ENCODE assay signal across 15 cellular contexts in the genomic region with DNA sequence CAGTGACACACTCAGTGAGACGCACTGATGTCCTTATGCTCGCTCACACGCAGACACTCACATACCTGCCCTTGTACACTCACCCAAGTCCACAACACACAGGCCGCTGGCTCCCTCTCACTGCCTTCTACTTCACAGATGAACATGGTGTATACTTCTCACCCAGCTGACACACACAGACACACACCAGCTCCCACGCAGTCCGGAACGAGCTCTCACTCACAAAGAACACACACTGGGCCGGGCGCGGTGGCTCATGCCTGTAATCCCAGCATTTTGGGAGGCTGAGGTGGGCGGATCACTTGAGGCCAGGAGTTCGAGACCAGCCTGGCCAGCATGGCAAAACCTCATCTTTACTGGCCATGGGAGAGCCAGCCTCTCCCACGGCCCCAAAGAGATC. TPM values are rescaled to one million over a fixed set of nuclear protein-coding genes. Genes with fewer than 3 reads are reported as not detected.
A peak's percentile ranks its signal among the peaks of the same experiment; 100 is the strongest.
DNase-seq lines count a peak whose midpoint lies in the region; ATAC-seq and TF ChIP-seq lines count a peak whose summit lies in the region.
"Had no signal": no experiment of that assay in that cellular context is flagged by ENCODE, and none has a peak within 500 bp of the region (broad histone marks: within the 10 kb centered on the region; RNA-seq: fewer than 3 reads in every experiment).

No MANE protein-coding gene starts in this region.

- H3K9me3 Mint-ChIP-seq in WTC11 (no peaks in the 10 kb centered on the region), glutamatergic neuron (ENCODE audit: unreplicated experiment) (no peaks in the 10 kb centered on the region)
- peaks cover 0 to 1% of the 10 kb centered on the region in 2 donors for H3K9me3 Mint-ChIP-seq in stimulated activated naive B cell treated with anti-CD40 and anti-IgM and Interleukin-4, amounts not matched to agents 10 μg/mL and 1 μg/mL and 100 μg/mL, for 72 hours
- H3K9me3 Mint-ChIP-seq: CD4-positive, alpha-beta T cell; GM23338; HFFc6 had no signal

- intact Hi-C loops in posterior vena cava (cut with DNase I): no loop called here

- no peak for TF ChIP-seq CTCF in WTC11 (IDR thresholded peaks at IDR 0.05)
- no peak for TF ChIP-seq CTCF in glutamatergic neuron (IDR thresholded peaks at IDR 0.05; ENCODE audit: partially characterized antibody, unreplicated experiment)

- peaks cover 4% of the 10 kb centered on the region; the same call in 1 of the 2 replicates for H3K4me1 Mint-ChIP-seq in WTC11
- H3K4me1 Mint-ChIP-seq in glutamatergic neuron (ENCODE audit: low read depth, unreplicated experiment): no peaks in the 10 kb centered on the region
- H3K4me1 Mint-ChIP-seq in stimulated activated naive B cell treated with anti-CD40 and anti-IgM and Interleukin-4, amounts not matched to agents 10 μg/mL and 1 μg/mL and 100 μg/mL, for 72 hours: no peaks in the 10 kb centered on the region
- H3K4me1 Mint-ChIP-seq: B cell, GM23338 had no signal

- H3K4me3 Mint-ChIP-seq in WTC11 (no peak overlapping the region), glutamatergic neuron (ENCODE audit: unreplicated experiment) (no peak overlapping the region)
- no peak overlapping the region for H3K4me3 Mint-ChIP-seq in stimulated activated naive B cell treated with anti-CD40 and anti-IgM and Interleukin-4, amounts not matched to agents 10 μg/mL and 1 μg/mL and 100 μg/mL, for 72 hours
- H3K4me3 Mint-ChIP-seq: B cell; CD4-positive, alpha-beta T cell; GM23338; HFFc6 had no signal

- H3K36me3 Mint-ChIP-seq in WTC11 (peaks cover 24% of the 10 kb centered on the region), glutamatergic neuron (ENCODE audit: unreplicated experiment) (no peaks in the 10 kb centered on the region)
- H3K36me3 Mint-ChIP-seq in stimulated activated naive B cell treated with anti-CD40 and anti-IgM and Interleukin-4, amounts not matched to agents 10 μg/mL and 1 μg/mL and 100 μg/mL, for 72 hours: no peaks in the 10 kb centered on the region

- ATAC-seq in WTC11: no peak
- ATAC-seq in stimulated activated naive B cell treated with anti-CD40 and anti-IgM and Interleukin-4, amounts not matched to agents 10 μg/mL and 1 μg/mL and 100 μg/mL, for 72 hours (replicated peaks): no peak
- ATAC-seq: GM23338 had no signal

- POLR2A ChIA-PET in WTC11 (lab: Charles Lee): no interaction called here

- DNase-seq in D341Med (ENCODE audit: low spot score): peak; percentile 14
- no peak for DNase-seq in WTC11 (ENCODE audit: low spot score)
- DNase-seq in glutamatergic neuron: no peak
- DNase-seq in stimulated activated naive B cell treated with anti-CD40 and anti-IgM and Interleukin-4, amounts not matched to agents 10 μg/mL and 1 μg/mL and 100 μg/mL, for 72 hours: no peak
- DNase-seq in T-helper 1 cell: no peak
- no peak for DNase-seq in NK-92 treated with Interleukin-12 subunit alpha and Interleukin-12 subunit beta, amount 100 ng/mL, for 24 hours (lab: John Stamatoyannopoulos, UW)
- DNase-seq in posterior vena cava (ENCODE audit: low spot score): no peak
- DNase-seq: C1 segment of cervical spinal cord; CD4-positive, alpha-beta T cell; DMS153; DMS79 treated with DMSO at 0.1 percent for 48 hours; EL; HFFc6 had no signal

- H3K27me3 Mint-ChIP-seq in WTC11 (ENCODE audit: low read depth) (no peaks in the 10 kb centered on the region; the same call in 1 of the 2 replicates), glutamatergic neuron (ENCODE audit: unreplicated experiment) (peaks cover 10% of the 10 kb centered on the region)
- peaks cover 19 to 35% of the 10 kb centered on the region in 2 donors for H3K27me3 Mint-ChIP-seq in stimulated activated naive B cell treated with anti-CD40 and anti-IgM and Interleukin-4, amounts not matched to agents 10 μg/mL and 1 μg/mL and 100 μg/mL, for 72 hours
- H3K27me3 Mint-ChIP-seq: CD4-positive, alpha-beta T cell had no signal

- CTCF ChIA-PET in WTC11 (lab: Charles Lee): no interaction called here

- peak overlapping the region; percentile 19; the same call in 1 of the 2 replicates for H3K27ac Mint-ChIP-seq in WTC11
- H3K27ac Mint-ChIP-seq in glutamatergic neuron (ENCODE audit: unreplicated experiment): peak overlapping the region; percentile 31
- H3K27ac Mint-ChIP-seq in stimulated activated naive B cell treated with anti-CD40 and anti-IgM and Interleukin-4, amounts not matched to agents 10 μg/mL and 1 μg/mL and 100 μg/mL, for 72 hours: peak overlapping the region; percentile 57
- H3K27ac Mint-ChIP-seq: B cell; CD4-positive, alpha-beta T cell; HFFc6 had no signal

TF ChIP-seq in WTC11, 78 proteins besides CTCF, POLR2A, EP300 and RAD21:
- TF ChIP-seq E2F5 (CRISPR knock-in tag; IDR thresholded peaks at IDR 0.05): no peak
- no peak for TF ChIP-seq MXD4 (CRISPR knock-in tag; IDR thresholded peaks at IDR 0.05; ENCODE audit: borderline replicate concordance)

RNA-seq across cellular contexts. Expression of gene CCL25, which starts 31.6 kb away (rescaled TPM):
- total RNA-seq in WTC11 (2021): 0.53 TPM in 1 of 3 replicates, not detected in the others
- total RNA-seq in glutamatergic neuron (ENCODE audit: unreplicated experiment): not detected
- total RNA-seq in posterior vena cava: not detected
- total RNA-seq: B cell; CD4-positive, alpha-beta T cell; HFFc6 had no signal
